Comparison of ENCODE assay signal across 8 cellular contexts in genomic region chr14:74302634-74303569, GRCh38. TPM values are rescaled to one million over a fixed set of nuclear protein-coding genes. Genes with fewer than 3 reads are reported as not detected.
DNase-seq lines count a peak whose midpoint lies in the region; ATAC-seq lines count a peak whose summit lies in the region.

Gene ABCD4 (minus strand): TSS chr14:74302934. CDS start chr14:74302912, 22 bp downstream.

- no peaks in the 10 kb centered on the region for H3K27me3 Mint-ChIP-seq in activated T-helper 1 cell treated with anti-CD3 and anti-CD28 coated beads, Interleukin-12 subunit alpha, Interleukin-12 subunit beta, Interleukin-2, Interleukin-4 antibody, amounts not matched to agents 30 ng/mL and 10 ng/mL and 1 ng/mL, durations not matched to agents 14 hours and 24 hours and 36 hours (ENCODE audit: insufficient read depth)
- H3K27me3 Mint-ChIP-seq in naive thymus-derived CD8-positive, alpha-beta T cell = no peaks in the 10 kb centered on the region

- intact Hi-C loops in activated T-helper 1 cell treated with anti-CD3 and anti-CD28 coated beads, Interleukin-12 subunit alpha, Interleukin-12 subunit beta, Interleukin-2, Interleukin-4 antibody, amounts not matched to agents 30 ng/mL and 10 ng/mL and 1 ng/mL, durations not matched to agents 14 hours and 24 hours and 36 hours (cut with micrococcal nuclease) = loop anchor here (1.0 to 5.0 kb wide), 5 partner anchors 46 to 579 kb away; partner anchors contain the start of genes ALDH6A1, DLST, ISCA2 and LIN52

- peak; percentile 96 for ATAC-seq in GM21825 (IDR thresholded peaks at IDR 0.05; ENCODE audit: unreplicated experiment)
- peak; percentile 81 to 88 for ATAC-seq in naive thymus-derived CD8-positive, alpha-beta T cell

- peaks cover 10% of the 10 kb centered on the region for H3K36me3 Mint-ChIP-seq in activated T-helper 1 cell treated with anti-CD3 and anti-CD28 coated beads, Interleukin-12 subunit alpha, Interleukin-12 subunit beta, Interleukin-2, Interleukin-4 antibody, amounts not matched to agents 30 ng/mL and 10 ng/mL and 1 ng/mL, durations not matched to agents 14 hours and 24 hours and 36 hours (ENCODE audit: low read depth)
- H3K36me3 Mint-ChIP-seq in naive thymus-derived CD8-positive, alpha-beta T cell = peaks cover 0 to 21% (median 0%) of the 10 kb centered on the region in 3 donors

- H3K27ac Mint-ChIP-seq in activated T-helper 1 cell treated with anti-CD3 and anti-CD28 coated beads, Interleukin-12 subunit alpha, Interleukin-12 subunit beta, Interleukin-2, Interleukin-4 antibody, amounts not matched to agents 30 ng/mL and 10 ng/mL and 1 ng/mL, durations not matched to agents 14 hours and 24 hours and 36 hours = peak within 1 kb of the TSS; percentile 86
- H3K27ac Mint-ChIP-seq in naive thymus-derived CD8-positive, alpha-beta T cell = peak within 1 kb of the TSS; percentile 93 to 100 (median 96)

- no peaks in the 10 kb centered on the region for H3K9me3 Mint-ChIP-seq in activated T-helper 1 cell treated with anti-CD3 and anti-CD28 coated beads, Interleukin-12 subunit alpha, Interleukin-12 subunit beta, Interleukin-2, Interleukin-4 antibody, amounts not matched to agents 30 ng/mL and 10 ng/mL and 1 ng/mL, durations not matched to agents 14 hours and 24 hours and 36 hours
- H3K9me3 Mint-ChIP-seq in naive thymus-derived CD8-positive, alpha-beta T cell = no peaks in the 10 kb centered on the region

- POLR2A ChIA-PET in naive thymus-derived CD8-positive, alpha-beta T cell (lab: Charles Lee) = interaction anchor here (0.5 to 1.3 kb wide), 5 partner anchors 9 to 1244 kb away, joined by 3 to 4 read pairs (median 3); partner anchors contain the start of gene RBM25

- no peaks in the 10 kb centered on the region for H3K9me3 ChIP-seq in Karpas-422 (ENCODE audit: low read length)

- no peaks in the 10 kb centered on the region for H3K9me2 ChIP-seq in Karpas-422 (replicated peaks; ENCODE audit: insufficient read depth, low read length)

- H3K4me1 Mint-ChIP-seq in activated T-helper 1 cell treated with anti-CD3 and anti-CD28 coated beads, Interleukin-12 subunit alpha, Interleukin-12 subunit beta, Interleukin-2, Interleukin-4 antibody, amounts not matched to agents 30 ng/mL and 10 ng/mL and 1 ng/mL, durations not matched to agents 14 hours and 24 hours and 36 hours (ENCODE audit: low read depth) = peaks cover 22% of the 10 kb centered on the region
- peaks cover 16 to 40% (median 30%) of the 10 kb centered on the region in 4 donors for H3K4me1 Mint-ChIP-seq in naive thymus-derived CD8-positive, alpha-beta T cell

- peak within 1 kb of the TSS; percentile 82 for H3K9ac ChIP-seq in Karpas-422 (ENCODE audit: low read length)

- H3K79me2 ChIP-seq in Karpas-422 (ENCODE audit: low read length) = peaks cover 41% of the 10 kb centered on the region

- no peaks in the 10 kb centered on the region for H3K27me3 ChIP-seq in Karpas-422 (ENCODE audit: low read length)

- H2AFZ ChIP-seq in Karpas-422 (ENCODE audit: low read length) = peak within 1 kb of the TSS; percentile 98

- peaks cover 16% of the 10 kb centered on the region for H3K4me1 ChIP-seq in Karpas-422 (ENCODE audit: low read length)

- H3K36me3 ChIP-seq in Karpas-422 (ENCODE audit: insufficient read depth, low read length) = peaks cover 12% of the 10 kb centered on the region

- peak within 1 kb of the TSS; percentile 80 for H3K4me3 ChIP-seq in Karpas-422 (ENCODE audit: low read length)

- peak within 1 kb of the TSS; percentile 78 for H3K4me2 ChIP-seq in Karpas-422 (ENCODE audit: low read depth, low read length, poor library complexity, severe bottlenecking)

- H3K27ac ChIP-seq in Karpas-422 (ENCODE audit: low read length) = peak within 1 kb of the TSS; percentile 37

- no peaks in the 10 kb centered on the region for H4K20me1 ChIP-seq in Karpas-422 (ENCODE audit: insufficient read depth, low read depth, low read length)

- H3K4me3 Mint-ChIP-seq in activated T-helper 1 cell treated with anti-CD3 and anti-CD28 coated beads, Interleukin-12 subunit alpha, Interleukin-12 subunit beta, Interleukin-2, Interleukin-4 antibody, amounts not matched to agents 30 ng/mL and 10 ng/mL and 1 ng/mL, durations not matched to agents 14 hours and 24 hours and 36 hours = peak within 1 kb of the TSS; percentile 99
- peak within 1 kb of the TSS; percentile 91 to 100 (median 96) for H3K4me3 Mint-ChIP-seq in naive thymus-derived CD8-positive, alpha-beta T cell

- DNase-seq in EH (ENCODE audit: low read depth) (peak; percentile 92), Karpas-422 (peak; percentile 98), RPMI7951 (ENCODE audit: low read depth) (peak; percentile 92), fibroblast of gingiva (ENCODE audit: low read depth) (peak; percentile 90)
- DNase-seq in activated T-helper 1 cell treated with anti-CD3 and anti-CD28 coated beads, Interleukin-12 subunit alpha, Interleukin-12 subunit beta, Interleukin-2, Interleukin-4 antibody, amounts not matched to agents 30 ng/mL and 10 ng/mL and 1 ng/mL, durations not matched to agents 14 hours and 24 hours and 36 hours (ENCODE audit: low spot score) = peak; percentile 79
- DNase-seq in naive thymus-derived CD8-positive, alpha-beta T cell = peak; percentile 56 to 86 (median 74)
- DNase-seq in stimulated activated naive CD4-positive, alpha-beta T cell (lab: John Stamatoyannopoulos, UW) = peak; percentile 39 to 73 (median 56)

RNA-seq across cellular contexts. Expression of gene ABCD4, which starts in this region (rescaled TPM):
- total RNA-seq in Karpas-422 (2014; rRNA removed; shearing (Covaris generic); ENCODE audit: low replicate concordance) = 49.2 and 64.1 TPM in 2 replicates
- 15.0 and 15.2 TPM in 2 replicates for total RNA-seq in RPMI7951 (2014; rRNA removed; shearing (Covaris generic))
- 38.8 and 44.4 TPM in 2 replicates for total RNA-seq in activated T-helper 1 cell treated with anti-CD3 and anti-CD28 coated beads, Interleukin-12 subunit alpha, Interleukin-12 subunit beta, Interleukin-2, Interleukin-4 antibody, amounts not matched to agents 30 ng/mL and 10 ng/mL and 1 ng/mL, durations not matched to agents 14 hours and 24 hours and 36 hours
- 100 to 1,000 TPM; 109 to 116 TPM for total RNA-seq in naive thymus-derived CD8-positive, alpha-beta T cell
- 10 to 100 TPM; 20.2 to 24.0 (median 21.0) TPM for polyA plus RNA-seq in naive thymus-derived CD8-positive, alpha-beta T cell

Comparison
In these comparisons a context has a peak if more than half of its experiments do, and no peak if none do; other contexts are left out.
1. Peak in every context shown above with its lines: DNase-seq, ATAC-seq, H3K4me3 ChIP-seq and H3K27ac ChIP-seq.